In the genomic region with DNA sequence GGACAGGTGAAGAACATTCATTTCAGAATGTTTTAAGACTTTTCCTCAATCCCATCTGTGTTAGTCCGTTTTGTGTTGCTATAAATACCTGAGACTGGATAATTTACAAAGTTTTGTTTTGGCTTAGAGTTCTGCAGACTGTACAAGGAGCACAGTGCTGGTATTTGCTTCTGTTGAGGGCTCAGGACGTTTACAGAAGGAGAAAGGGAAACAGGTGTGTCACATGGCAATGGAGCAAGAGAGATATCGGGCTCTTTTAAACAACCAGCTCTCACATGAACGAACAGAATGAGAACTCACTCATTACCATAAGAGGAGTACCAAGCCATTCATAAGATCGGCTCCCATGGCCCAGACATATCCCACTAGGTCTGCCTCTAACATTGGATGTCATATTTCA, we compare ENCODE assay signal across 26 cellular contexts. TPM values are rescaled to one million over a fixed set of nuclear protein-coding genes. Genes with fewer than 3 reads are reported as not detected.
DNase-seq lines count a peak whose midpoint lies in the region; ATAC-seq, FAIRE-seq and TF ChIP-seq lines count a peak whose summit lies in the region.
"Had no signal": no experiment of that assay in that cellular context is flagged by ENCODE, and none has a peak within 500 bp of the region (broad histone marks: within the 10 kb centered on the region; RNA-seq: fewer than 3 reads in every experiment).

No MANE protein-coding gene starts in this region.

- ATAC-seq in left lung (peak; percentile 51), upper lobe of right lung (peak; percentile 64), GM19397 (IDR thresholded peaks at IDR 0.05; ENCODE audit: unreplicated experiment) (no peak)
- ATAC-seq in naive thymus-derived CD8-positive, alpha-beta T cell: no peak

- H3K36me3 ChIP-seq in bronchial epithelial cell (ENCODE audit: control insufficient read depth, insufficient read depth, low read length) (no peaks in the 10 kb centered on the region), left lung (no peaks in the 10 kb centered on the region), upper lobe of right lung (no peaks in the 10 kb centered on the region)
- H3K36me3 ChIP-seq: BE2C, BLaER1 had no signal

- H3K4me1 ChIP-seq in left lung: no peaks in the 10 kb centered on the region
- no peaks in the 10 kb centered on the region for H3K4me1 ChIP-seq in upper lobe of right lung
- H3K4me1 ChIP-seq: BE2C, BLaER1 had no signal

- peak; percentile 36 for FAIRE-seq in bronchial epithelial cell (lab: Jason Lieb, UNC)
- FAIRE-seq: A204.1, GM12891 had no signal

- POLR2A ChIA-PET in naive thymus-derived CD8-positive, alpha-beta T cell (lab: Charles Lee): no interaction called here

- H3K27me3 Mint-ChIP-seq in naive thymus-derived CD8-positive, alpha-beta T cell: peaks cover 0 to 5% (median 2%) of the 10 kb centered on the region in 5 donors

- intact Hi-C loops in left lung (cut with DNase I) (no loop called here), upper lobe of right lung (cut with DNase I) (no loop called here)

- H3K36me3 Mint-ChIP-seq in naive thymus-derived CD8-positive, alpha-beta T cell: no peaks in the 10 kb centered on the region
- H3K36me3 Mint-ChIP-seq: CD14-positive monocyte; CD4-positive, alpha-beta memory T cell; CD4-positive, CD25-positive, alpha-beta regulatory T cell had no signal

- H3K27ac ChIP-seq in left lung (no peak overlapping the region), upper lobe of right lung (no peak overlapping the region)
- H3K27ac ChIP-seq: BLaER1 had no signal

- H3K9me3 Mint-ChIP-seq in naive thymus-derived CD8-positive, alpha-beta T cell: peaks cover 0 to 7% (median 0%) of the 10 kb centered on the region in 9 donors

- TF ChIP-seq CTCF in bronchial epithelial cell (IDR thresholded peaks at IDR 0.05; ENCODE audit: insufficient read depth, low read length, severe bottlenecking) (no peak), left lung (IDR thresholded peaks at IDR 0.05) (no peak), upper lobe of right lung (IDR thresholded peaks at IDR 0.05) (no peak)

- no peaks in the 10 kb centered on the region for H3K4me1 Mint-ChIP-seq in naive thymus-derived CD8-positive, alpha-beta T cell
- H3K4me1 Mint-ChIP-seq: CD4-positive, alpha-beta memory T cell; CD4-positive, CD25-positive, alpha-beta regulatory T cell; CD8-positive, alpha-beta memory T cell had no signal

- H3K4me3 Mint-ChIP-seq in naive thymus-derived CD8-positive, alpha-beta T cell: no peak overlapping the region
- H3K4me3 Mint-ChIP-seq: CD14-positive monocyte; CD4-positive, alpha-beta memory T cell; CD4-positive, CD25-positive, alpha-beta regulatory T cell; CD8-positive, alpha-beta memory T cell had no signal

- H3K9me3 ChIP-seq in left lung (peaks cover 0 to 2% of the 10 kb centered on the region in 2 donors), upper lobe of right lung (no peaks in the 10 kb centered on the region)
- H3K9me3 ChIP-seq: BE2C, BLaER1 had no signal

- DNase-seq in bronchial epithelial cell (ENCODE audit: low read depth) (no peak), left lung (no peak), upper lobe of right lung (no peak), GF-D8 (lab: John Stamatoyannopoulos, UW) (no peak)
- DNase-seq in naive thymus-derived CD8-positive, alpha-beta T cell: no peak
- DNase-seq: 8988T; ACHN; BE2C; C1 segment of cervical spinal cord; CD4-positive, alpha-beta memory T cell; CD4-positive, CD25-positive, alpha-beta regulatory T cell; CD8-positive, alpha-beta memory T cell; COR-L47; DMS 273 treated with DMSO at 0.1 percent for 48 hours; DMS153; DMS53; DMS79; DND-41; EL; GDM1 had no signal

- no peak overlapping the region for H3K4me3 ChIP-seq in bronchial epithelial cell (ENCODE audit: low read depth, low read length)
- no peak overlapping the region for H3K4me3 ChIP-seq in left lung
- H3K4me3 ChIP-seq in upper lobe of right lung: no peak overlapping the region
- H3K4me3 ChIP-seq: BLaER1 had no signal

- H3K27me3 ChIP-seq in bronchial epithelial cell (ENCODE audit: control insufficient read depth, insufficient read depth, low read length) (no peaks in the 10 kb centered on the region), left lung (no peaks in the 10 kb centered on the region), upper lobe of right lung (no peaks in the 10 kb centered on the region)
- H3K27me3 ChIP-seq: BE2C, BLaER1 had no signal

- no peak overlapping the region for H3K27ac Mint-ChIP-seq in naive thymus-derived CD8-positive, alpha-beta T cell
- H3K27ac Mint-ChIP-seq: CD14-positive monocyte; CD4-positive, alpha-beta memory T cell; CD4-positive, CD25-positive, alpha-beta regulatory T cell; CD8-positive, alpha-beta memory T cell had no signal

RNA-seq across cellular contexts. Expression of a gene that starts 16.7 kb away (rescaled TPM):
- total RNA-seq in bronchial epithelial cell (30.8 and 50.4 TPM in 2 replicates), left lung (10 to 100 TPM; 16.8 to 22.0 TPM), upper lobe of right lung (23.2 TPM)
- under 1 TPM in 1 of 2 experiments, not detected in 1; 0.16 TPM for total RNA-seq in naive thymus-derived CD8-positive, alpha-beta T cell
- under 1 TPM in 1 of 3 donors, not detected in 2; 0.15 TPM for polyA plus RNA-seq in naive thymus-derived CD8-positive, alpha-beta T cell
- total RNA-seq: G401 had no signal

Comparison
In these comparisons a context has a peak if more than half of its experiments do, and no peak if none do; other contexts are left out.
1. ATAC-seq: peak in left lung (single experiment) and upper lobe of right lung (single experiment); none in GM19397 (single experiment) and naive thymus-derived CD8-positive, alpha-beta T cell (0 of 2).
2. RNA of a gene that starts 16.7 kb away (total RNA-seq): 30.8 to 50.4 TPM in bronchial epithelial cell, 23.2 TPM in upper lobe of right lung (single experiment) and 16.8 to 22.0 TPM in left lung; 0.16 TPM in naive thymus-derived CD8-positive, alpha-beta T cell; every median in the first group is over 10 times any median in the second.